In the genomic region with DNA sequence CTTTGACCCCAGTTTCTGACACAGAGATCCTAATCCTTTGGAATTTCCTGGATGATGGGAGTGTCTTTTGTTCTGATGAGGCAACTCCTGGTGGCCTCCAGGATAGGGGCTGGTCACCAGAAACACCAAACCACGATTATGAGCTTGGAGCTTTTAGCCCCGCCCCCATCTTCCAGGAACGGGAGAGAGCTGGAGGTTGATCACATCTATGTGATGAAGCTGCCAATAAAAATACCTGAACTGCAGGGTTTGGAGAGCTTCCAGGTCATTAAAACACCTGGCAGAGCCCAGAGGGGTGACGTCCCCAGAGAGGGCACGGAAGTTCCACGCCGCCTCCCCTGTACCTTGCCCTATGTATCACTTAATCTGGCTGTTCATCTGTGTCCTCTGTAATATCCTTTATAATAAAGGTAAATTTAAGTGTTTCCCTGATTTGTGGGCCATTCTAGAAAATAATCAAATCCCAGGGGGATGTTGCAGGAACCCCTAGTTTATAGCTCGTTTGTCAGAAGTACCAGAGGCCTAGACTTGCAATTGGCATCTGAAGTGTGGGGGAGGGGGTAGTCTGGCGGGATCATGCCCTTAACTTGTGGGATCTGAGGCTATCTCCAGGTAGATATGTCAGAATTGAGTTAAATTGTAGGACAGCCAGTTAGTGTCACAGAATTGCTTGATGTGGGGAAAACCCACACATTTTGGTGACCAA, we compare ENCODE assay signal across 13 cellular contexts. TPM values are rescaled to one million over a fixed set of nuclear protein-coding genes. Genes with fewer than 3 reads are reported as not detected.
DNase-seq lines count a peak whose midpoint lies in the region; ATAC-seq and FAIRE-seq lines count a peak whose summit lies in the region.
"Had no signal": no experiment of that assay in that cellular context is flagged by ENCODE, and none has a peak within 500 bp of the region (broad histone marks: within the 10 kb centered on the region; RNA-seq: fewer than 3 reads in every experiment).

No MANE protein-coding gene starts in this region.

- no peaks in the 10 kb centered on the region for H3K4me1 Mint-ChIP-seq in activated T-cell treated with anti-CD3 and anti-CD28 coated beads, Interleukin-2, amount 50 U/mL, for 72 hours (ENCODE audit: low read depth)

- H3K9me3 Mint-ChIP-seq in activated T-cell treated with anti-CD3 and anti-CD28 coated beads, Interleukin-2, amount 50 U/mL, for 72 hours, result no peaks in the 10 kb centered on the region

- no peaks in the 10 kb centered on the region for H3K27me3 Mint-ChIP-seq in activated T-cell treated with anti-CD3 and anti-CD28 coated beads, Interleukin-2, amount 50 U/mL, for 72 hours (ENCODE audit: low read depth)

- peak overlapping the region; percentile 39 for H3K27ac ChIP-seq in muscle layer of duodenum (ENCODE audit: low read length)

- H3K36me3 ChIP-seq in MG63 (peaks cover 41% of the 10 kb centered on the region), muscle layer of duodenum (ENCODE audit: control insufficient read depth in 1 of 2, insufficient read depth in 2 of 2, low read length in 2 of 2) (peaks cover 27 to 55% of the 10 kb centered on the region in 2 donors)

- DNase-seq in Caki2 (ENCODE audit: low read depth) (peak; percentile 44), MG63 (peak; percentile 39), hypothalamus (lab: John Stamatoyannopoulos, UW) (no peak)
- no peak for DNase-seq in activated effector memory CD4-positive, alpha-beta T cell treated with anti-CD3 and anti-CD28 coated beads, Interleukin-2, amount 50 U/mL, for 16 hours
- DNase-seq in activated T-cell treated with anti-CD3 and anti-CD28 coated beads, Interleukin-2, amount 50 U/mL, for 72 hours, result no peak
- DNase-seq: activated gamma-delta T cell, cortex of kidney, midbrain, NCI-H1436 treated with DMSO at 0.1 percent for 48 hours had no signal

- no peak overlapping the region for H3K27ac Mint-ChIP-seq in activated T-cell treated with anti-CD3 and anti-CD28 coated beads, Interleukin-2, amount 50 U/mL, for 72 hours

- H3K4me3 ChIP-seq in MG63 (no peak overlapping the region), muscle layer of duodenum (ENCODE audit: low read depth in 1 of 2, low read length in 2 of 2) (no peak overlapping the region)

- peaks cover 0 to 5% of the 10 kb centered on the region in 2 donors for H3K36me3 Mint-ChIP-seq in activated T-cell treated with anti-CD3 and anti-CD28 coated beads, Interleukin-2, amount 50 U/mL, for 72 hours (ENCODE audit: insufficient read depth in 2 of 2)

- H3K9me3 ChIP-seq in MG63 (no peaks in the 10 kb centered on the region), muscle layer of duodenum (ENCODE audit: control insufficient read depth in 1 of 2, low read length in 2 of 2) (no peaks in the 10 kb centered on the region)

- H3K27me3 ChIP-seq in MG63 (no peaks in the 10 kb centered on the region), muscle layer of duodenum (ENCODE audit: low read depth, low read length) (no peaks in the 10 kb centered on the region)

- H3K4me3 Mint-ChIP-seq in activated T-cell treated with anti-CD3 and anti-CD28 coated beads, Interleukin-2, amount 50 U/mL, for 72 hours, result no peak overlapping the region

- in situ Hi-C loops in Caki2 (cut with HindIII; ENCODE audit: low pct_unique_long_range_greater_than_20kb, low sequenced_read_pairs), result no loop called here

- peak; percentile 69 for FAIRE-seq in colon (lab: Jason Lieb, UNC)

- ATAC-seq in HG03442 (IDR thresholded peaks at IDR 0.05; ENCODE audit: unreplicated experiment), result no peak
- no peak for ATAC-seq in activated T-cell treated with anti-CD3 and anti-CD28 coated beads, Interleukin-2, amount 50 U/mL, for 72 hours (replicated peaks in 1 of 2)
- ATAC-seq: Panc1 had no signal

- H3K4me1 ChIP-seq in muscle layer of duodenum (ENCODE audit: control insufficient read depth in 1 of 2, insufficient read depth in 2 of 2, low read length in 2 of 2), result peaks cover 3 to 8% of the 10 kb centered on the region in 2 donors

RNA-seq across cellular contexts. Expression of a gene that starts 21.2 kb away (rescaled TPM):
- 4.2 and 10.7 TPM in 2 replicates for total RNA-seq in Caki2 (2014; rRNA removed; shearing (Covaris generic); ENCODE audit: low replicate concordance)
- total RNA-seq in MG63 (2014; rRNA removed; shearing (Covaris generic); ENCODE audit: low replicate concordance), result 20.4 and 30.1 TPM in 2 replicates
- total RNA-seq in activated T-cell treated with anti-CD3 and anti-CD28 coated beads, Interleukin-2, amount 50 U/mL, for 72 hours, result 10 to 100 TPM; 18.9 to 19.7 TPM

Comparison
In these comparisons a context has a peak if more than half of its experiments do, and no peak if none do; other contexts are left out.
1. DNase-seq: peak in Caki2 (single experiment) and MG63 (single experiment); none in activated effector memory CD4-positive, alpha-beta T cell treated with anti-CD3 and anti-CD28 coated beads, Interleukin-2, amount 50 U/mL, for 16 hours (single experiment), activated T-cell treated with anti-CD3 and anti-CD28 coated beads, Interleukin-2, amount 50 U/mL, for 72 hours (0 of 2) and hypothalamus (0 of 51).